Comparison of ENCODE assay signal across 20 cellular contexts in genomic region chr15:66133247-66133646, GRCh38.
DNase-seq lines count a peak whose midpoint lies in the region; ATAC-seq and TF ChIP-seq lines count a peak whose summit lies in the region.
"Had no signal": no experiment of that assay in that cellular context is flagged by ENCODE, and none has a peak within 500 bp of the region (broad histone marks: within the 10 kb centered on the region; RNA-seq: fewer than 3 reads in every experiment).

No MANE protein-coding gene starts in this region.

- H3K23ac ChIP-seq in mesendoderm (ENCODE audit: low read length): no peak overlapping the region

- no peak for ATAC-seq in GM21528 (IDR thresholded peaks at IDR 0.05; ENCODE audit: low FRiP score, unreplicated experiment)
- ATAC-seq in HG02981 (IDR thresholded peaks at IDR 0.05; ENCODE audit: unreplicated experiment): no peak
- ATAC-seq: HCT116, K562 had no signal

- intact Hi-C loops in dorsolateral prefrontal cortex (cut with DNase I): loop anchor here in 1 of 2 donors (5.0 kb wide), 1 partner anchor 59 kb away; no protein-coding TSS in a partner anchor

- no peak for DNase-seq in WERI-Rb-1
- DNase-seq in dorsolateral prefrontal cortex: peak; percentile 41 to 94 (median 86)
- no peak for DNase-seq in mesendoderm
- peak; percentile 79 for DNase-seq in putamen (ENCODE audit: low spot score)
- DNase-seq in suprapubic skin (ENCODE audit: low spot score in 2 of 2): no peak
- no peak for DNase-seq in NCI-H2171 (lab: John Stamatoyannopoulos, UW)
- DNase-seq: Calu3; CD4-positive, CD25-positive, alpha-beta regulatory T cell; DND-41; GDM1; GM23248; NCI-H1048; NCI-H1694; NCI-H2107; NCI-H345; NCI-H526 treated with DMSO at 0.1 percent for 48 hours had no signal

- H3K4ac ChIP-seq in mesendoderm (ENCODE audit: low read depth, low read length): no peak overlapping the region

- H4K5ac ChIP-seq in mesendoderm (ENCODE audit: low read length): no peak overlapping the region

- no CpG with 5 or more reads among the region's 6 CpGs for WGBS in mesendoderm (ENCODE audit: extremely low coverage, insufficient coverage, low lambda C conversion rate)
- WGBS in suprapubic skin: 85% methylated on average over 6 of the region's 6 CpGs

- H3K79me1 ChIP-seq in mesendoderm (ENCODE audit: low read length): no peaks in the 10 kb centered on the region

- H3K4me2 ChIP-seq in mesendoderm (ENCODE audit: low read length): no peak overlapping the region

- H3K4me3 ChIP-seq in WERI-Rb-1 (ENCODE audit: low read depth, low read length) (no peak overlapping the region), dorsolateral prefrontal cortex (peak overlapping the region in 6 of 59 donors; percentile 3 to 30 (median 10)), mesendoderm (ENCODE audit: low read length) (no peak overlapping the region), suprapubic skin (no peak overlapping the region)
- H3K4me3 ChIP-seq: GM23248, K562 had no signal

- H2BK5ac ChIP-seq in mesendoderm (ENCODE audit: low read length): no peak overlapping the region

- H3K79me2 ChIP-seq in mesendoderm (ENCODE audit: control insufficient read depth, insufficient read depth, low read length): no peaks in the 10 kb centered on the region

- H3K36me3 ChIP-seq in WERI-Rb-1 (no peaks in the 10 kb centered on the region), mesendoderm (ENCODE audit: control insufficient read depth, insufficient read depth, low read length) (no peaks in the 10 kb centered on the region), suprapubic skin (no peaks in the 10 kb centered on the region)

- H2AK5ac ChIP-seq in mesendoderm (ENCODE audit: low read length): no peak overlapping the region

- no peak overlapping the region for H3K9ac ChIP-seq in mesendoderm (ENCODE audit: low read length)
- H3K9ac ChIP-seq: GM23248 had no signal

- H3K27ac ChIP-seq in WERI-Rb-1 (peak overlapping the region; percentile 75), dorsolateral prefrontal cortex (peak overlapping the region in 58 of 59 donors; percentile 56 to 99 (median 92)), mesendoderm (ENCODE audit: low read depth, low read length) (no peak overlapping the region), suprapubic skin (no peak overlapping the region)
- H3K27ac ChIP-seq: GM23248 had no signal

- TF ChIP-seq EP300 in suprapubic skin (IDR thresholded peaks at IDR 0.05): no peak

- no peak overlapping the region for H4K8ac ChIP-seq in mesendoderm (ENCODE audit: low read depth, low read length)

- H3K18ac ChIP-seq in mesendoderm (ENCODE audit: low read length): no peak overlapping the region

- no peak for TF ChIP-seq POLR2A in suprapubic skin (IDR thresholded peaks at IDR 0.05)

- H3K4me1 ChIP-seq in mesendoderm (ENCODE audit: control insufficient read depth, low read depth, low read length) (no peaks in the 10 kb centered on the region), suprapubic skin (no peaks in the 10 kb centered on the region)

- H3K56ac ChIP-seq in mesendoderm (ENCODE audit: low read length): peak overlapping the region; percentile 29

- no peak for TF ChIP-seq CTCF in WERI-Rb-1 (IDR thresholded peaks at IDR 0.05; ENCODE audit: low read depth, low read length)
- TF ChIP-seq CTCF in dorsolateral prefrontal cortex (IDR thresholded peaks at IDR 0.05 in 54 of 56, conservative IDR thresholded peaks at IDR 0.05 in 2 of 56; ENCODE audit: low read depth in 1 of 56, partially characterized antibody in 56 of 56): peak in 39 of 56 donors; percentile 10 to 66 (median 34)
- TF ChIP-seq CTCF in suprapubic skin (IDR thresholded peaks at IDR 0.05): no peak

- no peak overlapping the region for H2BK15ac ChIP-seq in mesendoderm (replicated peaks; ENCODE audit: low read depth)

- H3K27me3 ChIP-seq in WERI-Rb-1 (ENCODE audit: insufficient read depth, low read depth, severe bottlenecking): no peaks in the 10 kb centered on the region
- peaks cover 0 to 10% (median 0%) of the 10 kb centered on the region in 45 donors for H3K27me3 ChIP-seq in dorsolateral prefrontal cortex
- H3K27me3 ChIP-seq in mesendoderm (ENCODE audit: insufficient read depth, low read length, poor library complexity): no peaks in the 10 kb centered on the region
- H3K27me3 ChIP-seq in suprapubic skin: peaks cover 3% of the 10 kb centered on the region

- H2BK120ac ChIP-seq in mesendoderm (ENCODE audit: low read depth, low read length): no peak overlapping the region

- no peaks in the 10 kb centered on the region for H3K9me3 ChIP-seq in WERI-Rb-1 (ENCODE audit: severe bottlenecking)
- no peaks in the 10 kb centered on the region for H3K9me3 ChIP-seq in suprapubic skin

Comparison
In these comparisons a context has a peak if more than half of its experiments do, and no peak if none do; other contexts are left out.
1. DNase-seq: peak in dorsolateral prefrontal cortex (10 of 10) and putamen (single experiment); none in WERI-Rb-1 (single experiment), mesendoderm (single experiment), suprapubic skin (0 of 2) and NCI-H2171 (single experiment).
2. H3K27ac ChIP-seq: peak in WERI-Rb-1 (single experiment) and dorsolateral prefrontal cortex (58 of 59); none in mesendoderm (single experiment) and suprapubic skin (single experiment).
3. CTCF ChIP-seq: peak in dorsolateral prefrontal cortex (39 of 56); none in WERI-Rb-1 (single experiment) and suprapubic skin (0 of 2).